ENCODE assay signal across 8 cellular contexts in genomic region chr6:10555625-10556309, GRCh38. TPM values are rescaled to one million over a fixed set of nuclear protein-coding genes. Genes with fewer than 3 reads are reported as not detected.
DNase-seq lines count a peak whose midpoint lies in the region; ATAC-seq and TF ChIP-seq lines count a peak whose summit lies in the region.

No MANE protein-coding gene starts in this region.

- peak overlapping the region; percentile 79 for H3K27ac ChIP-seq in WERI-Rb-1

- H3K9me3 Mint-ChIP-seq in osteocyte (ENCODE audit: unreplicated experiment): no peaks in the 10 kb centered on the region
- no peaks in the 10 kb centered on the region for H3K9me3 Mint-ChIP-seq in stimulated activated naive B cell treated with anti-CD40 and anti-IgM and Interleukin-4, amounts not matched to agents 10 μg/mL and 1 μg/mL and 100 μg/mL, for 72 hours

- peak; percentile 93 for DNase-seq in MG63
- DNase-seq in WERI-Rb-1: peak; percentile 87
- peak; percentile 84 for DNase-seq in Right ventricle myocardium inferior (ENCODE audit: missing footprints)
- DNase-seq in osteocyte (ENCODE audit: extremely low spot score, unreplicated experiment): no peak
- no peak for DNase-seq in stimulated activated naive B cell treated with anti-CD40 and anti-IgM and Interleukin-4, amounts not matched to agents 10 μg/mL and 1 μg/mL and 100 μg/mL, for 72 hours
- DNase-seq in GM19240 (ENCODE audit: insufficient read length, low spot score): no peak
- DNase-seq in OCI-M2 (lab: John Stamatoyannopoulos, UW; ENCODE audit: unreplicated experiment): no peak

- peak overlapping the region; percentile 78 for H3K27ac Mint-ChIP-seq in osteocyte (ENCODE audit: unreplicated experiment)
- no peak overlapping the region for H3K27ac Mint-ChIP-seq in stimulated activated naive B cell treated with anti-CD40 and anti-IgM and Interleukin-4, amounts not matched to agents 10 μg/mL and 1 μg/mL and 100 μg/mL, for 72 hours

- H3K4me3 Mint-ChIP-seq in osteocyte (ENCODE audit: unreplicated experiment): peak overlapping the region; percentile 80
- no peak overlapping the region for H3K4me3 Mint-ChIP-seq in stimulated activated naive B cell treated with anti-CD40 and anti-IgM and Interleukin-4, amounts not matched to agents 10 μg/mL and 1 μg/mL and 100 μg/mL, for 72 hours

- H3K9me3 ChIP-seq in MG63: no peaks in the 10 kb centered on the region
- H3K9me3 ChIP-seq in WERI-Rb-1 (ENCODE audit: severe bottlenecking): no peaks in the 10 kb centered on the region

- H3K36me3 ChIP-seq in MG63: no peaks in the 10 kb centered on the region
- no peaks in the 10 kb centered on the region for H3K36me3 ChIP-seq in WERI-Rb-1

- peaks cover 31% of the 10 kb centered on the region for H3K27me3 Mint-ChIP-seq in osteocyte (ENCODE audit: unreplicated experiment)
- no peaks in the 10 kb centered on the region for H3K27me3 Mint-ChIP-seq in stimulated activated naive B cell treated with anti-CD40 and anti-IgM and Interleukin-4, amounts not matched to agents 10 μg/mL and 1 μg/mL and 100 μg/mL, for 72 hours

- ATAC-seq in Right ventricle myocardium inferior: peak; percentile 89
- ATAC-seq in HG03175 (IDR thresholded peaks at IDR 0.05; ENCODE audit: unreplicated experiment): no peak
- ATAC-seq in stimulated activated naive B cell treated with anti-CD40 and anti-IgM and Interleukin-4, amounts not matched to agents 10 μg/mL and 1 μg/mL and 100 μg/mL, for 72 hours (replicated peaks): no peak

- intact Hi-C loops in Right ventricle myocardium inferior (cut with DNase I): loop anchor here (5.0 kb wide), 1 partner anchor 43 kb away; no protein-coding TSS in a partner anchor

- no peak for TF ChIP-seq CTCF in WERI-Rb-1 (IDR thresholded peaks at IDR 0.05; ENCODE audit: low read depth, low read length)
- no peak for TF ChIP-seq CTCF in osteocyte (IDR thresholded peaks at IDR 0.05)

- H3K4me1 Mint-ChIP-seq in osteocyte (ENCODE audit: unreplicated experiment): peaks cover 23% of the 10 kb centered on the region
- peaks cover 26 to 52% of the 10 kb centered on the region in 2 donors for H3K4me1 Mint-ChIP-seq in stimulated activated naive B cell treated with anti-CD40 and anti-IgM and Interleukin-4, amounts not matched to agents 10 μg/mL and 1 μg/mL and 100 μg/mL, for 72 hours

- H3K27me3 ChIP-seq in MG63: no peaks in the 10 kb centered on the region
- H3K27me3 ChIP-seq in WERI-Rb-1 (ENCODE audit: insufficient read depth, low read depth, severe bottlenecking): no peaks in the 10 kb centered on the region

- no peaks in the 10 kb centered on the region for H3K36me3 Mint-ChIP-seq in osteocyte (ENCODE audit: unreplicated experiment)
- peaks cover 38 to 52% of the 10 kb centered on the region in 2 donors for H3K36me3 Mint-ChIP-seq in stimulated activated naive B cell treated with anti-CD40 and anti-IgM and Interleukin-4, amounts not matched to agents 10 μg/mL and 1 μg/mL and 100 μg/mL, for 72 hours

- peak overlapping the region; percentile 50 for H3K4me3 ChIP-seq in MG63
- H3K4me3 ChIP-seq in WERI-Rb-1 (ENCODE audit: low read depth, low read length): peak overlapping the region; percentile 56

RNA-seq across cellular contexts. Expression of gene GCNT2, which starts 34.6 kb away (rescaled TPM):
- total RNA-seq in MG63 (2014; rRNA removed; shearing (Covaris generic); ENCODE audit: low replicate concordance): 5.6 and 6.4 TPM in 2 replicates
- 51.9 TPM for total RNA-seq in Right ventricle myocardium inferior
- total RNA-seq in osteocyte: 0.19 and 0.21 TPM in 2 replicates

Comparison
In these comparisons a context has a peak if more than half of its experiments do, and no peak if none do; other contexts are left out.
1. DNase-seq: peak in MG63 (single experiment), WERI-Rb-1 (single experiment) and Right ventricle myocardium inferior (single experiment); none in osteocyte (single experiment), stimulated activated naive B cell treated with anti-CD40 and anti-IgM and Interleukin-4, amounts not matched to agents 10 μg/mL and 1 μg/mL and 100 μg/mL, for 72 hours (single experiment), GM19240 (single experiment) and OCI-M2 (single experiment).